17 cellular contexts compared by ENCODE assay signal in genomic region chr6:139862311-139862710, GRCh38.
DNase-seq lines count a peak whose midpoint lies in the region; ATAC-seq, FAIRE-seq and TF ChIP-seq lines count a peak whose summit lies in the region.
"Had no signal": no experiment of that assay in that cellular context is flagged by ENCODE, and none has a peak within 500 bp of the region (broad histone marks: within the 10 kb centered on the region; RNA-seq: fewer than 3 reads in every experiment).

No MANE protein-coding gene starts in this region.

- BruUV-seq in HepG2 (replicated peaks; lab: Mats Ljungman, UMichigan) (no TSS peak), K562 (replicated peaks; lab: Mats Ljungman, UMichigan) (no TSS peak)

- no peak for FAIRE-seq in HepG2 (lab: Jason Lieb, UNC)
- no peak for FAIRE-seq in K562 (lab: Jason Lieb, UNC)
- FAIRE-seq: GM12878, GM19239 had no signal

- H3K4me1 Mint-ChIP-seq in type B pancreatic cell (ENCODE audit: unreplicated experiment) = peaks cover 27% of the 10 kb centered on the region
- H3K4me1 Mint-ChIP-seq: CD14-positive monocyte; CD4-positive, alpha-beta memory T cell had no signal

- in situ Hi-C loops in HepG2 (cut with HindIII; ENCODE audit: extremely low pct_ligation_motif_present, low pct_unique_long_range_greater_than_20kb) (no loop called here), K562 (cut with MboI) (no loop called here)

- POLR2A ChIA-PET in HepG2 (lab: Yijun Ruan, JAX) = no interaction called here
- POLR2A ChIA-PET in K562 (lab: Yijun Ruan, JAX) = interaction anchor here (0.8 kb wide), 1 partner anchor 9 kb away, joined by 3 read pairs; no protein-coding TSS in a partner anchor

- H3K4me3 Mint-ChIP-seq in type B pancreatic cell = peak overlapping the region; percentile 34
- H3K4me3 Mint-ChIP-seq: CD14-positive monocyte; CD4-positive, alpha-beta memory T cell had no signal

- no peak overlapping the region for H3K27ac Mint-ChIP-seq in type B pancreatic cell
- H3K27ac Mint-ChIP-seq: CD14-positive monocyte; CD4-positive, alpha-beta memory T cell had no signal

- no peaks in the 10 kb centered on the region for H3K9me1 ChIP-seq in K562 (ENCODE audit: control insufficient read depth, insufficient read depth, low read length)

- H3K4me1 ChIP-seq in HepG2 (ENCODE audit: insufficient read depth, low read length) (no peaks in the 10 kb centered on the region), right lobe of liver (peaks cover 0 to 4% (median 0%) of the 10 kb centered on the region in 4 donors), K562 (replicated peaks in 1 of 2; ENCODE audit: control insufficient read depth in 2 of 2, insufficient read depth in 2 of 2, low read length in 2 of 2) (no peaks in the 10 kb centered on the region)
- H3K4me1 ChIP-seq: BLaER1, HAP-1 had no signal

- peaks cover 9% of the 10 kb centered on the region for H3K36me3 Mint-ChIP-seq in type B pancreatic cell
- H3K36me3 Mint-ChIP-seq: CD14-positive monocyte; CD4-positive, alpha-beta memory T cell had no signal

- H3K27me3 ChIP-seq in HepG2 (ENCODE audit: control insufficient read depth in 1 of 2, insufficient read depth in 2 of 2, low read length in 2 of 2) = no peaks in the 10 kb centered on the region
- no peaks in the 10 kb centered on the region for H3K27me3 ChIP-seq in right lobe of liver
- H3K27me3 ChIP-seq in K562 (ENCODE audit: control insufficient read depth in 2 of 2, insufficient read depth in 2 of 2, low read length in 2 of 2) = no peaks in the 10 kb centered on the region
- H3K27me3 ChIP-seq: BLaER1 had no signal

- H3K27me3 Mint-ChIP-seq in type B pancreatic cell = no peaks in the 10 kb centered on the region

- H4K20me1 ChIP-seq in HepG2 (ENCODE audit: insufficient read depth, low read length) (no peaks in the 10 kb centered on the region), K562 (replicated peaks; ENCODE audit: control insufficient read depth, insufficient read depth, low read length) (no peaks in the 10 kb centered on the region)
- H4K20me1 ChIP-seq: BLaER1 had no signal

- H3K9me3 ChIP-seq in HepG2 (ENCODE audit: low read length) = peaks cover 7% of the 10 kb centered on the region; the same call in 1 of the 2 replicates
- no peaks in the 10 kb centered on the region for H3K9me3 ChIP-seq in right lobe of liver
- no peaks in the 10 kb centered on the region for H3K9me3 ChIP-seq in K562 (replicated peaks; ENCODE audit: control insufficient read depth, insufficient read depth, low read depth, low read length)
- H3K9me3 ChIP-seq: BLaER1, HAP-1 had no signal

- H3K9ac ChIP-seq in HepG2 (ENCODE audit: insufficient read depth, low read depth, low read length) (no peak overlapping the region), K562 (ENCODE audit: insufficient read depth in 1 of 2, low read depth in 2 of 2, low read length in 2 of 2) (no peak overlapping the region)
- H3K9ac ChIP-seq: BLaER1 had no signal

- no peak for TF ChIP-seq CTCF in HepG2 (CRISPR knock-in tag; IDR thresholded peaks at IDR 0.05)
- no peak for TF ChIP-seq CTCF in right lobe of liver (IDR thresholded peaks at IDR 0.05)
- TF ChIP-seq CTCF in K562 (IDR thresholded peaks at IDR 0.05 in 2 of 3, conservative IDR thresholded peaks at IDR 0.05 in 1 of 3; ENCODE audit: insufficient read depth in 2 of 3, low read depth in 1 of 3, low read length in 3 of 3) = no peak
- TF ChIP-seq CTCF in fibroblast of the aortic adventitia (IDR thresholded peaks at IDR 0.05; ENCODE audit: insufficient read depth, low read length) = no peak
- no peak for TF ChIP-seq CTCF in type B pancreatic cell (conservative IDR thresholded peaks at IDR 0.05)

- H3K27ac ChIP-seq in HepG2 (ENCODE audit: extremely low read length, insufficient read depth, low read length) (no peak overlapping the region), right lobe of liver (no peak overlapping the region), K562 (ENCODE audit: extremely low read depth, low read depth, low read length) (no peak overlapping the region)
- H3K27ac ChIP-seq: BLaER1 had no signal

- intact Hi-C loops in HepG2 (cut with micrococcal nuclease; ENCODE audit: unreplicated experiment) (no loop called here), right lobe of liver (cut with DNase I) (no loop called here), K562 (cut with micrococcal nuclease) (no loop called here), head of caudate nucleus (cut with DNase I) (no loop called here)

- no peaks in the 10 kb centered on the region for H3K79me2 ChIP-seq in HepG2 (ENCODE audit: insufficient read depth, low read length)
- no peaks in the 10 kb centered on the region for H3K79me2 ChIP-seq in K562 (ENCODE audit: control insufficient read depth, insufficient read depth, low read length)

- TF ChIP-seq RAD21 in HepG2 (CRISPR knock-in tag; IDR thresholded peaks at IDR 0.05) (no peak), K562 (CRISPR knock-in tag; conservative IDR thresholded peaks at IDR 0.05 in 1 of 2, IDR thresholded peaks at IDR 0.05 in 1 of 2) (no peak)

- no peak overlapping the region for H3K4me2 ChIP-seq in HepG2 (ENCODE audit: low read depth, low read length)
- H3K4me2 ChIP-seq in K562 (ENCODE audit: insufficient read depth, low read length) = no peak overlapping the region
- H3K4me2 ChIP-seq: BLaER1 had no signal

- no peak for TF ChIP-seq EP300 in HepG2 (IDR thresholded peaks at IDR 0.05; ENCODE audit: low read depth in 2 of 2, low read length in 2 of 2)
- TF ChIP-seq EP300 in HepG2 (CRISPR knock-in tag; IDR thresholded peaks at IDR 0.05; ENCODE audit: borderline replicate concordance) = no peak
- no peak for TF ChIP-seq EP300 in K562 (IDR thresholded peaks at IDR 0.05; ENCODE audit: low read length)

- ATAC-seq in HepG2 = no peak
- no peak for ATAC-seq in right lobe of liver
- ATAC-seq in K562 = no peak
- no peak for ATAC-seq in HG03354 (IDR thresholded peaks at IDR 0.05; ENCODE audit: poor library complexity, severe bottlenecking, unreplicated experiment)
- ATAC-seq: GM12878 had no signal

- H3K9me3 Mint-ChIP-seq in type B pancreatic cell = peaks cover 22% of the 10 kb centered on the region

- H2AFZ ChIP-seq in HepG2 (ENCODE audit: low read length) = no peak overlapping the region
- no peak overlapping the region for H2AFZ ChIP-seq in K562 (ENCODE audit: low read depth, low read length)

- TF ChIP-seq POLR2A in HepG2 (IDR thresholded peaks at IDR 0.05; ENCODE audit: insufficient read depth in 1 of 2, low read depth in 2 of 2, low read length in 2 of 2) = no peak
- TF ChIP-seq POLR2A in right lobe of liver (IDR thresholded peaks at IDR 0.05) = no peak
- no peak for TF ChIP-seq POLR2A in K562 (conservative IDR thresholded peaks at IDR 0.05)

- WGBS in HepG2 (ENCODE audit: low lambda C conversion rate) = 90% methylated on average over 2 of the region's 2 CpGs
- WGBS in right lobe of liver (ENCODE audit: insufficient coverage, low coverage, low lambda C conversion rate, missing lambda C conversion rate) = 79% methylated on average over 2 of the region's 2 CpGs
- 58% methylated on average over 2 of the region's 2 CpGs for WGBS in K562 (ENCODE audit: insufficient coverage, low coverage, missing lambda C conversion rate)

- H3K4me3 ChIP-seq in HepG2 (replicated peaks in 1 of 3; ENCODE audit: insufficient read depth in 1 of 3, low read depth in 2 of 3, low read length in 3 of 3) = no peak overlapping the region
- no peak overlapping the region for H3K4me3 ChIP-seq in right lobe of liver
- no peak overlapping the region for H3K4me3 ChIP-seq in K562
- H3K4me3 ChIP-seq in fibroblast of the aortic adventitia (ENCODE audit: low read depth, low read length) = no peak overlapping the region
- H3K4me3 ChIP-seq: BLaER1, GM12878, HAP-1 had no signal

- DNase-seq in HepG2 (ENCODE audit: low spot score) = no peak
- DNase-seq in right lobe of liver = no peak
- no peak for DNase-seq in K562 (ENCODE audit: extremely low read depth in 1 of 4, low spot score in 3 of 4)
- peak; percentile 25 for DNase-seq in fibroblast of the aortic adventitia (ENCODE audit: low read depth)
- no peak for DNase-seq in type B pancreatic cell (ENCODE audit: extremely low spot score, unreplicated experiment)
- DNase-seq in head of caudate nucleus = no peak
- no peak for DNase-seq in COLO668 (lab: John Stamatoyannopoulos, UW; ENCODE audit: unreplicated experiment)
- DNase-seq: 8988T; Calu3; CD4-positive, alpha-beta memory T cell; DMS79 treated with DMSO at 0.1 percent for 48 hours had no signal

- H3K36me3 ChIP-seq in HepG2 (replicated peaks in 1 of 2; ENCODE audit: control insufficient read depth in 1 of 2, insufficient read depth in 2 of 2, low read length in 2 of 2) (no peaks in the 10 kb centered on the region), right lobe of liver (no peaks in the 10 kb centered on the region), K562 (ENCODE audit: control insufficient read depth, insufficient read depth, low read length) (no peaks in the 10 kb centered on the region)
- H3K36me3 ChIP-seq: BLaER1, HAP-1 had no signal

- CTCF ChIA-PET in HepG2 (lab: Yijun Ruan, JAX; ENCODE audit: low intra/inter-chr PET ratio, low total read pairs) (no interaction called here), K562 (lab: Yijun Ruan, JAX; ENCODE audit: low intra/inter-chr PET ratio) (no interaction called here)

TF ChIP-seq in HepG2, 621 proteins besides CTCF, POLR2A, EP300 and RAD21:
- TF ChIP-seq ZNF737 (CRISPR knock-in tag; IDR thresholded peaks at IDR 0.05; ENCODE audit: borderline replicate concordance) (no peak), CEBPB (IDR thresholded peaks at IDR 0.05; ENCODE audit: borderline replicate concordance, low read depth, low read length) (peak; percentile 75)
TF ChIP-seq in HepG2: peak in this region for 1.

TF ChIP-seq in K562, 482 proteins besides CTCF, POLR2A, EP300 and RAD21 (continues in another document):
- TF ChIP-seq CCAR2 (IDR thresholded peaks at IDR 0.05; ENCODE audit: low read depth, low read length) = no peak
- no peak for TF ChIP-seq CBX2 (IDR thresholded peaks at IDR 0.05; ENCODE audit: insufficient read depth, low read length, poor library complexity, severe bottlenecking)
- TF ChIP-seq CEBPB (tag; IDR thresholded peaks at IDR 0.05) = peak; percentile 92
- no peak for TF ChIP-seq MYC (IDR thresholded peaks at IDR 0.05; ENCODE audit: low read depth, low read length)
- TF ChIP-seq MYC (CRISPR knock-in tag; IDR thresholded peaks at IDR 0.05; ENCODE audit: borderline replicate concordance, low read depth) = no peak
- no peak for TF ChIP-seq NBN (IDR thresholded peaks at IDR 0.05; ENCODE audit: low read depth)
- TF ChIP-seq ZNF785 (CRISPR knock-in tag; IDR thresholded peaks at IDR 0.05) = no peak

Comparison
In these comparisons a context has a peak if more than half of its experiments do, and no peak if none do; other contexts are left out.
1. Of the 241 proteins assayed by ChIP-seq in both HepG2 and K562: peak only in HepG2: none; only in K562: CEBPG; in both: CEBPB; in neither: 239.